Comparison of ENCODE assay signal across 25 cellular contexts in genomic region chr1:30969903-30970302, GRCh38.
"Had no signal": no experiment of that assay in that cellular context is flagged by ENCODE, and none has a peak within 500 bp of the region (broad histone marks: within the 10 kb centered on the region; RNA-seq: fewer than 3 reads in every experiment).

No MANE protein-coding gene starts in this region.

- H3K9me3 Mint-ChIP-seq: nephron, type B pancreatic cell had no signal

- H3K9me3 ChIP-seq: adrenal gland, ascending aorta, esophagus muscularis mucosa, left ventricle myocardium inferior, pancreas, psoas muscle, right atrium auricular region, spleen, thoracic aorta, vagina had no signal

- H3K4me3 Mint-ChIP-seq: nephron, T-helper 17 cell, type B pancreatic cell had no signal

- H3K27me3 ChIP-seq: adrenal gland, ascending aorta, brain microvascular endothelial cell, esophagus muscularis mucosa, pancreas, right atrium auricular region, spleen, vagina had no signal

- H3K4me3 ChIP-seq: adrenal gland, ascending aorta, esophagus muscularis mucosa, left ventricle myocardium inferior, pancreas, psoas muscle, right atrium auricular region, spleen, thoracic aorta, vagina had no signal

- H3K27ac Mint-ChIP-seq: nephron, T-helper 17 cell, type B pancreatic cell had no signal

- H3K27ac ChIP-seq: adrenal gland, ascending aorta, brain microvascular endothelial cell, esophagus muscularis mucosa, left ventricle myocardium inferior, pancreas, psoas muscle, right atrium auricular region, thoracic aorta, vagina had no signal

- ATAC-seq: T-helper 17 cell had no signal

- FAIRE-seq: colon, frontal cortex, pancreas had no signal

- DNase-seq: activated CD4-positive, alpha-beta T cell treated with anti-CD3 and anti-CD28 coated beads for 4 hours; activated CD4-positive, alpha-beta T cell treated with anti-CD3 and anti-CD28 coated beads, Interleukin-2, amount 50 U/mL, for 48 hours; activated CD4-positive, CD25-positive, alpha-beta regulatory T cell; activated naive CD4-positive, alpha-beta T cell treated with Interleukin-2 at 50 U/mL for 16 hours; adrenal gland; brain microvascular endothelial cell; central memory CD4-positive, alpha-beta T cell; hippocampal formation; left ventricle myocardium inferior; midbrain; pancreas; psoas muscle; spleen; stimulated activated CD4-positive, alpha-beta T cell treated with anti-CD3 and anti-CD28 coated beads, Interleukin-4, amount 100 ng/mL, for 1 hour; stimulated activated naive CD4-positive, alpha-beta T cell treated with Interleukin-2 at 50 U/mL for 16 hours; T-helper 17 cell had no signal

- H3K27me3 Mint-ChIP-seq: T-helper 17 cell, type B pancreatic cell had no signal
